In the genomic region with DNA sequence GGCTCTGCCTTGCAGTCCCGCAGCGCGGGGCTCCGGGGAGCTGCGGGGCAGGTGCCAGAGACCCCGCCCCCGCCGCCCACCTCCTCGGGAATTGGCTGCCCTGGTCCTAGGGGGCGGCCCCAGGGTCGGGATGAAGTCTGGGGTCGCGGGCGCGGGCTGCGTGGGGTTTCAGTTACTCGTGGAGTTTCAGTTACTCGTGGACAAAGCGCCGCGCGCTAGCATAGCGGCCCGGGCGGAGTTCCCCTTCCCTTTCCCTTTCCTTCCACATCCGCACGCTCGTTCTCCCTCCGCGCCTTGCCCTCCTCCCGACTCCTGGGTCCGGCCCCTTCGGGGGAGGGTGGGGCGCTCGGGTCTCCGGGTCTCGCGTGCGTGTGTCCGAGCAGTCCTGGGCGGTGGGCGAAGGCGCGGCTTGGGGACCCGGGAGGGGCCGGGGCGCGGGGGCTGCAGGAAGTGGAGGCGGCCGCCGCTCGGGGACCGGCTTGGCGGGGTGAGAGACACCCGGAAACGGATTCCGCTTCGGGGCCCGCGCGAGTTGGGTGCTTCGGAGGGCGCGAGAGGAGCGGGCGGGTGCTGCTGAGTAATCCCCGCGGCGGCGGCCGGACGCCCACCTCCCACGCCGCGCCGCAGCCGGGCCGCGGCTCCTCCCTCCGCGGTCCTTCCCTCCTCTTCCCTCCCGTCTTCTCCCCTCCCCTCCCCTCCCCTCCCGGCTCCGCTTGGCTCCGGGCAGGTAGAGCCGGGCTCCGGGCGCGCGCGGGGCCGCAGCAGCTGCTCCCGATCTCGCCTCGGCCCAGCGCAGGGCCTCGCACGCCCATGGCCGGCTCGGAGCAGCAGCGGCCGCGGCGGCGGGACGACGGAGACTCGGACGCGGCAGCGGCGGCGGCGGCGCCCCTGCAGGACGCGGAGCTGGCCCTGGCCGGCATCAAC, we compare ENCODE assay signal across 8 cellular contexts. TPM values are rescaled to one million over a fixed set of nuclear protein-coding genes. Genes with fewer than 3 reads are reported as not detected.
DNase-seq lines count a peak whose midpoint lies in the region; ATAC-seq, FAIRE-seq and TF ChIP-seq lines count a peak whose summit lies in the region.

A gene (plus strand): TSS at position 693 of the 924 bp plus-strand sequence. CDS start 118 bp downstream, at position 811.

- H3K36me3 ChIP-seq in Caco-2 (ENCODE audit: control insufficient read depth, insufficient read depth, low read length) (no peaks in the 10 kb centered on the region), KOPT-K1 (ENCODE audit: insufficient read depth, low read length) (no peaks in the 10 kb centered on the region), left ventricle myocardium inferior (no peaks in the 10 kb centered on the region)

- peak within 1 kb of the TSS; percentile 59 for H3K27ac Mint-ChIP-seq in Caco-2 (ENCODE audit: unreplicated experiment)
- peak within 1 kb of the TSS; percentile 85 for H3K27ac Mint-ChIP-seq in activated naive CD8-positive, alpha-beta T cell treated with anti-CD3 and anti-CD28 coated beads, Interleukin-2, amount 50 U/mL, for 24 hours

- no peak for FAIRE-seq in urothelium cell line (lab: Jason Lieb, UNC)

- H3K4me3 ChIP-seq in Caco-2 (ENCODE audit: low read depth, low read length): peak within 1 kb of the TSS; percentile 72
- peak within 1 kb of the TSS; percentile 93 for H3K4me3 ChIP-seq in left ventricle myocardium inferior

- H3K36me3 Mint-ChIP-seq in Caco-2 (ENCODE audit: insufficient read depth, unreplicated experiment): peaks cover 5% of the 10 kb centered on the region
- H3K36me3 Mint-ChIP-seq in activated naive CD8-positive, alpha-beta T cell treated with anti-CD3 and anti-CD28 coated beads, Interleukin-2, amount 50 U/mL, for 24 hours (ENCODE audit: low read depth): peaks cover 8% of the 10 kb centered on the region

- POLR2A ChIA-PET in Caco-2 (lab: Charles Lee): interaction anchor here (0.6 kb wide), 1 partner anchor 48 kb away, joined by 3 read pairs; no protein-coding TSS in a partner anchor

- no peaks in the 10 kb centered on the region for H3K4me1 ChIP-seq in Caco-2
- peaks cover 26% of the 10 kb centered on the region for H3K4me1 ChIP-seq in left ventricle myocardium inferior

- no peak for TF ChIP-seq CTCF in Caco-2 (IDR thresholded peaks at IDR 0.05; ENCODE audit: insufficient read depth in 1 of 2, low read depth in 1 of 2, low read length in 1 of 2, severe bottlenecking in 1 of 2, unreplicated experiment in 1 of 2)
- TF ChIP-seq CTCF in left ventricle myocardium inferior (IDR thresholded peaks at IDR 0.05; ENCODE audit: borderline replicate concordance): peak; percentile 11

- DNase-seq in Caco-2 (peak; percentile 38 to 47), SW480 (ENCODE audit: low spot score) (peak; percentile 82), left ventricle myocardium inferior (peak; percentile 69), putamen (ENCODE audit: low spot score) (peak; percentile 24), urothelium cell line (ENCODE audit: low spot score) (peak; percentile 39)
- DNase-seq in activated naive CD8-positive, alpha-beta T cell treated with anti-CD3 and anti-CD28 coated beads, Interleukin-2, amount 50 U/mL, for 24 hours: peak; percentile 88

- H3K9me3 ChIP-seq in Caco-2 (no peaks in the 10 kb centered on the region), KOPT-K1 (ENCODE audit: insufficient read depth, low read length, poor library complexity, severe bottlenecking) (no peaks in the 10 kb centered on the region), left ventricle myocardium inferior (replicated peaks) (no peaks in the 10 kb centered on the region)

- ATAC-seq in GM21526 (IDR thresholded peaks at IDR 0.05; ENCODE audit: low FRiP score, unreplicated experiment): peak; percentile 51
- peak; percentile 63 for ATAC-seq in activated naive CD8-positive, alpha-beta T cell treated with anti-CD3 and anti-CD28 coated beads, Interleukin-2, amount 50 U/mL, for 24 hours

- H3K27ac ChIP-seq in KOPT-K1 (ENCODE audit: low read depth, low read length, poor library complexity, severe bottlenecking): peak within 1 kb of the TSS; percentile 82
- peak within 1 kb of the TSS; percentile 74 for H3K27ac ChIP-seq in left ventricle myocardium inferior (replicated peaks)

- H3K27me3 ChIP-seq in Caco-2 (replicated peaks; ENCODE audit: control insufficient read depth, insufficient read depth, low read length) (no peaks in the 10 kb centered on the region), left ventricle myocardium inferior (ENCODE audit: low read depth) (peaks cover 9% of the 10 kb centered on the region)

- intact Hi-C loops in Caco-2 (cut with micrococcal nuclease; ENCODE audit: unreplicated experiment): loop anchor here (10.0 kb wide), 1 partner anchor 60 kb away; no protein-coding TSS in a partner anchor
- intact Hi-C loops in left ventricle myocardium inferior (cut with micrococcal nuclease): no loop called here

- peak within 1 kb of the TSS; percentile 81 for H3K4me3 Mint-ChIP-seq in Caco-2 (ENCODE audit: unreplicated experiment)
- peak within 1 kb of the TSS; percentile 94 for H3K4me3 Mint-ChIP-seq in activated naive CD8-positive, alpha-beta T cell treated with anti-CD3 and anti-CD28 coated beads, Interleukin-2, amount 50 U/mL, for 24 hours

- no peaks in the 10 kb centered on the region for H3K9me3 Mint-ChIP-seq in Caco-2 (ENCODE audit: unreplicated experiment)
- H3K9me3 Mint-ChIP-seq in activated naive CD8-positive, alpha-beta T cell treated with anti-CD3 and anti-CD28 coated beads, Interleukin-2, amount 50 U/mL, for 24 hours: no peaks in the 10 kb centered on the region

- no TSS peak for BruUV-seq in Caco-2 (replicated peaks; lab: Mats Ljungman, UMichigan)

- CTCF ChIA-PET in Caco-2 (lab: Charles Lee): no interaction called here

- no peaks in the 10 kb centered on the region for H3K27me3 Mint-ChIP-seq in Caco-2 (ENCODE audit: insufficient read depth, unreplicated experiment)
- no peaks in the 10 kb centered on the region for H3K27me3 Mint-ChIP-seq in activated naive CD8-positive, alpha-beta T cell treated with anti-CD3 and anti-CD28 coated beads, Interleukin-2, amount 50 U/mL, for 24 hours

- no peaks in the 10 kb centered on the region for H3K4me1 Mint-ChIP-seq in Caco-2 (ENCODE audit: low read depth, unreplicated experiment)
- peaks cover 77% of the 10 kb centered on the region for H3K4me1 Mint-ChIP-seq in activated naive CD8-positive, alpha-beta T cell treated with anti-CD3 and anti-CD28 coated beads, Interleukin-2, amount 50 U/mL, for 24 hours

RNA-seq across cellular contexts. Expression of the gene that starts here (rescaled TPM):
- total RNA-seq in Caco-2 (2022) (9.1 and 9.3 TPM in 2 replicates), left ventricle myocardium inferior (4.6 TPM)

Comparison
In these comparisons a context has a peak if more than half of its experiments do, and no peak if none do; other contexts are left out.
1. Peak in every context shown above with its lines: DNase-seq, ATAC-seq, H3K4me3 ChIP-seq and H3K27ac ChIP-seq.
2. DNase-seq: peak in every context shown above with its lines; median percentile 88 in activated naive CD8-positive, alpha-beta T cell treated with anti-CD3 and anti-CD28 coated beads, Interleukin-2, amount 50 U/mL, for 24 hours; 82 in SW480; 69 in left ventricle myocardium inferior; 42 in Caco-2; 39 in urothelium cell line; 24 in putamen.